Comparison of ENCODE assay signal across 8 cellular contexts in the genomic region with DNA sequence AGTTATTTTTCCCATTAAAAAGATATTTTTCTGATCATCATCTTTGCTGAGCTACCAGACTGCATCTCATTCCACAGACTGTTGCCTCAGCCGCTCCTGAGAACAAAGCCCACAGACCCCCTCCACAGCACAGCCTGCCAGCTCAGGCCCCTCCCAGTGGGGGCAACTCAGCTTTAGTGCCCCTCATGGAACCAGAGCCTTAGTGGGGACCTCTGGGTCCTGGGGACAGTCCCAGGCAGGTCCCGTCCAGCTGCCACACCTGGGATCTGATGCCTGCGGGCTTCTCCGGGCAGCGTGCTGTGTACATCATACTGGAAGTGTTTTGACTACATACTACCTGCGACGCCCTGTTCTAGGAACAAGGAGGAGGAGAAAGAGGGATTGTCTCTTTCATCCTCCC. TPM values are rescaled to one million over a fixed set of nuclear protein-coding genes. Genes with fewer than 3 reads are reported as not detected.
"Had no signal": no experiment of that assay in that cellular context is flagged by ENCODE, and none has a peak within 500 bp of the region (broad histone marks: within the 10 kb centered on the region; RNA-seq: fewer than 3 reads in every experiment).

No MANE protein-coding gene starts in this region.

- H3K4me3 Mint-ChIP-seq: IgD-negative memory B cell had no signal

- H3K4me3 ChIP-seq: K562 had no signal

- H3K9me3 Mint-ChIP-seq: IgD-negative memory B cell had no signal

- H3K27ac Mint-ChIP-seq: IgD-negative memory B cell had no signal

- H3K27ac ChIP-seq: HL-60 had no signal

- DNase-seq: IMR-90, KBM-7, KG1 had no signal

- ATAC-seq: HepG2, K562 had no signal

- H3K4me1 Mint-ChIP-seq: IgD-negative memory B cell had no signal

- H3K36me3 Mint-ChIP-seq: IgD-negative memory B cell had no signal

RNA-seq across cellular contexts. Expression of gene QKI, which starts 38.4 kb away (rescaled TPM):
- total RNA-seq: HT-29 had no signal
